In genomic region chr9:93233033-93233432, GRCh38 we compare ENCODE assay signal across 15 cellular contexts. TPM values are rescaled to one million over a fixed set of nuclear protein-coding genes. Genes with fewer than 3 reads are reported as not detected.
A peak's percentile ranks its signal among the peaks of the same experiment; 100 is the strongest.
DNase-seq lines count a peak whose midpoint lies in the region; ATAC-seq and TF ChIP-seq lines count a peak whose summit lies in the region.
"Had no signal": no experiment of that assay in that cellular context is flagged by ENCODE, and none has a peak within 500 bp of the region (broad histone marks: within the 10 kb centered on the region; RNA-seq: fewer than 3 reads in every experiment).

No MANE protein-coding gene starts in this region.

- intact Hi-C loops in Right ventricle myocardium superior (cut with DNase I) = no loop called here
- intact Hi-C loops in transverse colon (cut with DNase I; ENCODE audit: low total_unique reads) = no loop called here

- H3K4me3 ChIP-seq in right atrium auricular region (no peak overlapping the region), transverse colon (no peak overlapping the region)

- TF ChIP-seq CTCF in right atrium auricular region (IDR thresholded peaks at IDR 0.05) (no peak), brain (conservative IDR thresholded peaks at IDR 0.05) (no peak), transverse colon (IDR thresholded peaks at IDR 0.05) (no peak)

- TF ChIP-seq POLR2A in transverse colon (IDR thresholded peaks at IDR 0.05) = no peak

- no peak for TF ChIP-seq EP300 in transverse colon (IDR thresholded peaks at IDR 0.05; ENCODE audit: low read depth)

- no peak overlapping the region for H3K4me3 Mint-ChIP-seq in brain
- H3K4me3 Mint-ChIP-seq: B cell; CD4-positive, alpha-beta T cell; H9 had no signal

- H3K4me1 ChIP-seq in right atrium auricular region (peaks cover 0 to 51% of the 10 kb centered on the region in 2 donors), transverse colon (peaks cover 24 to 73% (median 68%) of the 10 kb centered on the region in 4 donors)
- H3K4me1 ChIP-seq: Caco-2 had no signal

- H3K36me3 ChIP-seq in right atrium auricular region = no peaks in the 10 kb centered on the region
- no peaks in the 10 kb centered on the region for H3K36me3 ChIP-seq in transverse colon

- in situ Hi-C loops in transverse colon (cut with MboI; ENCODE audit: low pct_ligation_motif_present in 1 of 4, low pct_unique_long_range_greater_than_20kb in 1 of 4, low sequenced_read_pairs in 3 of 4) = no loop called here

- 56 to 64% methylated on average over 2 to 7 of the region's 7 CpGs for WGBS in transverse colon (ENCODE audit: low coverage in 1 of 2), 2 donors

- H3K27ac ChIP-seq in right atrium auricular region (no peak overlapping the region), transverse colon (peak overlapping the region in 3 of 4 donors; percentile 26 to 75 (median 32))
- H3K27ac ChIP-seq: 22Rv1, C4-2B had no signal

- no peaks in the 10 kb centered on the region for H3K27me3 Mint-ChIP-seq in brain

- H3K9me3 ChIP-seq in right atrium auricular region (no peaks in the 10 kb centered on the region), transverse colon (no peaks in the 10 kb centered on the region)
- H3K9me3 ChIP-seq: Caco-2 had no signal

- peaks cover 14% of the 10 kb centered on the region for H3K36me3 Mint-ChIP-seq in brain

- peaks cover 32% of the 10 kb centered on the region for H3K4me1 Mint-ChIP-seq in brain
- H3K4me1 Mint-ChIP-seq: B cell had no signal

- no peaks in the 10 kb centered on the region for H3K27me3 ChIP-seq in right atrium auricular region
- H3K27me3 ChIP-seq in transverse colon = no peaks in the 10 kb centered on the region

- H3K9me3 Mint-ChIP-seq in brain = peaks cover 0 to 4% (median 0%) of the 10 kb centered on the region in 5 experiments
- H3K9me3 Mint-ChIP-seq: H9 had no signal

- no peak for ATAC-seq in Right ventricle myocardium superior (ENCODE audit: poor library complexity)

- DNase-seq in Right ventricle myocardium superior (peak; percentile 4), right atrium auricular region (ENCODE audit: low spot score) (no peak), MV-4-11 (lab: John Stamatoyannopoulos, UW) (peak; percentile 29), transverse colon (no peak), NCI-H226 (no peak), epidermal melanocyte (ENCODE audit: insufficient read length, low spot score) (no peak), superior temporal gyrus (ENCODE audit: extremely low spot score) (no peak)
- DNase-seq: Caco-2; CD4-positive, alpha-beta T cell; GF-D8; H9 had no signal

- H3K27ac Mint-ChIP-seq in brain = peak overlapping the region in 3 of 5 experiments; percentile 27 to 36 (median 31)
- H3K27ac Mint-ChIP-seq: B cell; CD4-positive, alpha-beta T cell had no signal

RNA-seq across cellular contexts. Expression of gene WNK2, which starts 49.1 kb away (rescaled TPM):
- 222 TPM for total RNA-seq in Right ventricle myocardium superior
- total RNA-seq in right atrium auricular region = 100 to 1,000 TPM in 1 of 2 donors, 10 to 100 TPM in 1; 61.4 to 132 TPM
- polyA plus RNA-seq in brain (ENCODE audit: insufficient read depth, low read depth, low replicate concordance) = 70.2 TPM
- 100 to 1,000 TPM; 133 to 618 (median 157) TPM for total RNA-seq in transverse colon
- total RNA-seq: B cell had no signal

Comparison
In these comparisons a context has a peak if more than half of its experiments do, and no peak if none do; other contexts are left out.
1. DNase-seq: peak in Right ventricle myocardium superior (single experiment) and MV-4-11 (single experiment); none in right atrium auricular region (single experiment), transverse colon (single experiment), NCI-H226 (single experiment), epidermal melanocyte (single experiment) and superior temporal gyrus (single experiment).
2. H3K27ac ChIP-seq: peak in transverse colon (3 of 4); none in right atrium auricular region (0 of 2).